ENCODE assay signal across 1 cellular context in the genomic region with DNA sequence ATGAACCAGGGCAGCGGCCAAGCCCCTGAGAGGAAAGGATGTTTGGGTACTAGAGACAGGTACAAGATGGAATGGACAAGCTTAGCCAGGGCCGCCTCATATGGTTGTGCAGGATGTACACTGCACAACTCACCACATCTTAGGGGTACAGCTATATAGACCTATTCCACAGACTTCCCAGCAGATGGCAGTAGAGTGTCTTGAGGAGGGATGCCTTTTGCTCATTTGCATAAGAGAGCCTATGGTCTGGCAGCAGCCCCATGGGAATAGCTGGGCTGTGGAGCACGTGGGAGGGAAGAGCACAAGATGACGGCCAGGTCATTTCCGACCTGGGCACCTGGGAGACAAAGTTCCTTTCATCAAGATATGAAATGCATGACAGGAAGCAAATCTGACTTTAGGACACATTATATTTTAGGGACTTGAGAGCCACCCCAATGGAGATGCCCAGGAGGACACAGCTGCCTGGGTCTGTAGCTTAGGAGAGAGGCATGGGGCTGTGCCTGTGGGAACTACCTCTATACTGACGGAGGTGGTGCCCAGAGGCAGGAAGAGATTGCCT.
TF ChIP-seq lines count a peak whose summit lies in the region.

No MANE protein-coding gene starts in this region.

TF ChIP-seq in K562, 482 proteins besides CTCF, POLR2A, EP300 and RAD21 (continued from another document):
- TF ChIP-seq, protein P1, sequence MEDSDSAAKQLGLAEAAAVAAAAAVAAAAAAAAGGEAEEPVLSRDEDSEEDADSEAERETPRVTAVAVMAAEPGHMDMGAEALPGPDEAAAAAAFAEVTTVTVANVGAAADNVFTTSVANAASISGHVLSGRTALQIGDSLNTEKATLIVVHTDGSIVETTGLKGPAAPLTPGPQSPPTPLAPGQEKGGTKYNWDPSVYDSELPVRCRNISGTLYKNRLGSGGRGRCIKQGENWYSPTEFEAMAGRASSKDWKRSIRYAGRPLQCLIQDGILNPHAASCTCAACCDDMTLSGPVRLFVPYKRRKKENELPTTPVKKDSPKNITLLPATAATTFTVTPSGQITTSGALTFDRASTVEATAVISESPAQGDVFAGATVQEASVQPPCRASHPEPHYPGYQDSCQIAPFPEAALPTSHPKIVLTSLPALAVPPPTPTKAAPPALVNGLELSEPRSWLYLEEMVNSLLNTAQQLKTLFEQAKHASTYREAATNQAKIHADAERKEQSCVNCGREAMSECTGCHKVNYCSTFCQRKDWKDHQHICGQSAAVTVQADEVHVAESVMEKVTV (CRISPR knock-in tag; IDR thresholded peaks at IDR 0.05), result peak; percentile 55; the same call in 1 of the 2 replicates
- TF ChIP-seq KLF16 (IDR thresholded peaks at IDR 0.05) (no peak), STAG1 (CRISPR knock-in tag; IDR thresholded peaks at IDR 0.05; ENCODE audit: borderline replicate concordance) (peak; percentile 82; the same call in 1 of the 2 replicates), RAD51 (IDR thresholded peaks at IDR 0.05; ENCODE audit: borderline replicate concordance, low read depth) (peak; percentile 34; the same call in 1 of the 2 replicates), RCOR1 (IDR thresholded peaks at IDR 0.05; ENCODE audit: borderline replicate concordance in 1 of 2, low read depth in 2 of 2, low read length in 2 of 2) (peak in 1 of 2 experiments; percentile 50; a peak in 2 of 4 replicates), CEBPB (tag; IDR thresholded peaks at IDR 0.05) (no peak), RB1 (IDR thresholded peaks at IDR 0.05; ENCODE audit: low read depth) (peak; percentile 48; the same call in 1 of the 2 replicates), EGR1 (conservative IDR thresholded peaks at IDR 0.05) (0 out of 2 replicates have a peak, but pooled peaks have one; percentile 25), L3MBTL2 (IDR thresholded peaks at IDR 0.05) (peak; percentile 85), HLTF (IDR thresholded peaks at IDR 0.05) (peak; percentile 38; the same call in 1 of the 2 replicates), ZNF589 (CRISPR knock-in tag; IDR thresholded peaks at IDR 0.05; ENCODE audit: low read depth) (no peak), SETDB1 (IDR thresholded peaks at IDR 0.05; ENCODE audit: low read length) (no peak), ZZZ3 (IDR thresholded peaks at IDR 0.05) (no peak), ARNT (IDR thresholded peaks at IDR 0.05) (no peak), RBM25 (IDR thresholded peaks at IDR 0.05; ENCODE audit: low read depth, low read length, severe bottlenecking) (peak; percentile 53), NRF1 (conservative IDR thresholded peaks at IDR 0.05 in 1 of 2, IDR thresholded peaks at IDR 0.05 in 1 of 2) (0 out of 4 replicates have a peak, but pooled peaks of 1 of the 2 experiments have one; percentile 12), ZNF146 (CRISPR knock-in tag; IDR thresholded peaks at IDR 0.05; ENCODE audit: unreplicated experiment) (no peak), NFXL1 (CRISPR knock-in tag; IDR thresholded peaks at IDR 0.05) (no peak), RBM17 (IDR thresholded peaks at IDR 0.05; ENCODE audit: borderline replicate concordance, low read depth, low read length) (no peak)
- TF ChIP-seq, protein P2, sequence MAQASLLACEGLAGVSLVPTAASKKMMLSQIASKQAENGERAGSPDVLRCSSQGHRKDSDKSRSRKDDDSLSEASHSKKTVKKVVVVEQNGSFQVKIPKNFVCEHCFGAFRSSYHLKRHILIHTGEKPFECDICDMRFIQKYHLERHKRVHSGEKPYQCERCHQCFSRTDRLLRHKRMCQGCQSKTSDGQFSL (CRISPR knock-in tag; IDR thresholded peaks at IDR 0.05), result no peak
- TF ChIP-seq, protein P2 (tag; IDR thresholded peaks at IDR 0.05), result no peak
- TF ChIP-seq, protein P3, sequence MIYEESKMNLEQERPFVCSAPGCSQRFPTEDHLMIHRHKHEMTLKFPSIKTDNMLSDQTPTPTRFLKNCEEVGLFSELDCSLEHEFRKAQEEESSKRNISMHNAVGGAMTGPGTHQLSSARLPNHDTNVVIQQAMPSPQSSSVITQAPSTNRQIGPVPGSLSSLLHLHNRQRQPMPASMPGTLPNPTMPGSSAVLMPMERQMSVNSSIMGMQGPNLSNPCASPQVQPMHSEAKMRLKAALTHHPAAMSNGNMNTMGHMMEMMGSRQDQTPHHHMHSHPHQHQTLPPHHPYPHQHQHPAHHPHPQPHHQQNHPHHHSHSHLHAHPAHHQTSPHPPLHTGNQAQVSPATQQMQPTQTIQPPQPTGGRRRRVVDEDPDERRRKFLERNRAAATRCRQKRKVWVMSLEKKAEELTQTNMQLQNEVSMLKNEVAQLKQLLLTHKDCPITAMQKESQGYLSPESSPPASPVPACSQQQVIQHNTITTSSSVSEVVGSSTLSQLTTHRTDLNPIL (CRISPR knock-in tag; IDR thresholded peaks at IDR 0.05), result no peak
- TF ChIP-seq, protein P4, sequence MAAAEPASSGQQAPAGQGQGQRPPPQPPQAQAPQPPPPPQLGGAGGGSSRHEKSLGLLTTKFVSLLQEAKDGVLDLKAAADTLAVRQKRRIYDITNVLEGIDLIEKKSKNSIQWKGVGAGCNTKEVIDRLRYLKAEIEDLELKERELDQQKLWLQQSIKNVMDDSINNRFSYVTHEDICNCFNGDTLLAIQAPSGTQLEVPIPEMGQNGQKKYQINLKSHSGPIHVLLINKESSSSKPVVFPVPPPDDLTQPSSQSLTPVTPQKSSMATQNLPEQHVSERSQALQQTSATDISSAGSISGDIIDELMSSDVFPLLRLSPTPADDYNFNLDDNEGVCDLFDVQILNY (CRISPR knock-in tag; IDR thresholded peaks at IDR 0.05), result no peak
- TF ChIP-seq, protein P5, sequence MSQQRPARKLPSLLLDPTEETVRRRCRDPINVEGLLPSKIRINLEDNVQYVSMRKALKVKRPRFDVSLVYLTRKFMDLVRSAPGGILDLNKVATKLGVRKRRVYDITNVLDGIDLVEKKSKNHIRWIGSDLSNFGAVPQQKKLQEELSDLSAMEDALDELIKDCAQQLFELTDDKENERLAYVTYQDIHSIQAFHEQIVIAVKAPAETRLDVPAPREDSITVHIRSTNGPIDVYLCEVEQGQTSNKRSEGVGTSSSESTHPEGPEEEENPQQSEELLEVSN (IDR thresholded peaks at IDR 0.05; ENCODE audit: borderline replicate concordance in 1 of 2, extremely low read depth in 1 of 2, insufficient read depth in 1 of 2, insufficient read length in 1 of 2, low read depth in 1 of 2, low read length in 1 of 2, poor library complexity in 1 of 2, severe bottlenecking in 1 of 2), result peak in 1 of 2 experiments; percentile 61
